1 cellular context compared by ENCODE assay signal in the genomic region with DNA sequence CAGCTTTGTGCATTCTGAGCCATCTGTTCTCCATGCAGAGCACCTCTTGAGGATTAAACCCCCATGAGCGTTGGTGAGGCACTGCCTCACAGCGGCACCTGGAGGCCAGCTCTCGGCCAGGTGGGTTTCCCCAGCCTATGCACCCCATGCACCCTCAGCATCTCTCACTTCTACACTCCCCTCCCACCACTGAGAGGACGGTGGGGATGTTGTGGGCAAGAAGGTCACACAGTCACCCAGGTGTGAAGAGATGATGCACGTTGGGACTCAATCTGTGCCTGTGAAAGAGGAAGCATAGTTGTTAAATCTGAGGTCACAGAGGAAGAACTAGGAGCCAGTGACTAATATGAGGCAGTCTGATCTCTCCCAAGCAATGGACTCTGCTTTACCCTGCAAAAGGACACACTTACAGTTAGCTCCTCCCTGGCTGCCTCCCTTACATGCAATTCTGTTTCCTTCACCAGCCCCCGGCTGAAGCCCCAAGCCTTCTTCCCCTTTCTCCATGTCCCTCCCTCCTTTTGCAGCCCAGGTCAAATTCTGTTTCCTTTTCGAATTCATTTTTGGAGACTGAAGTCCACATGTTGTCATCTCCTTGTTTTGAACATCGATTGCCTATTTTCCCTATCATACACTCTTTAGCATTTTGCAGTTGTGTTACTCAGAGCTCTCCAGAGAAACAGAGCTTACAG.
TF ChIP-seq lines count a peak whose summit lies in the region.

No MANE protein-coding gene starts in this region.

TF ChIP-seq in HepG2, 621 proteins besides CTCF, POLR2A, EP300 and RAD21 (continued from another document and continues in another):
- TF ChIP-seq ZNF678 (CRISPR knock-in tag; IDR thresholded peaks at IDR 0.05) (no peak), PAX8 (CRISPR knock-in tag; IDR thresholded peaks at IDR 0.05; ENCODE audit: borderline replicate concordance) (no peak), FOSL1 (CRISPR knock-in tag; IDR thresholded peaks at IDR 0.05; ENCODE audit: borderline replicate concordance) (no peak), U2AF2 (IDR thresholded peaks at IDR 0.05; ENCODE audit: low read depth, low read length) (no peak), ESRRA (CRISPR knock-in tag; IDR thresholded peaks at IDR 0.05; ENCODE audit: low read depth) (no peak), MZF1 (CRISPR knock-in tag; IDR thresholded peaks at IDR 0.05; ENCODE audit: borderline replicate concordance) (no peak), ZNF136 (CRISPR knock-in tag; IDR thresholded peaks at IDR 0.05; ENCODE audit: low read depth) (no peak), ZNF354B (CRISPR knock-in tag; IDR thresholded peaks at IDR 0.05) (no peak), ATF2 (CRISPR knock-in tag; IDR thresholded peaks at IDR 0.05) (0 out of 2 replicates have a peak, but pooled peaks have one; percentile 23), ZNF335 (CRISPR knock-in tag; IDR thresholded peaks at IDR 0.05) (no peak), HOXD1 (CRISPR knock-in tag; IDR thresholded peaks at IDR 0.05) (no peak), PHF8 (CRISPR knock-in tag; IDR thresholded peaks at IDR 0.05) (no peak), ZNF709 (CRISPR knock-in tag; IDR thresholded peaks at IDR 0.05) (no peak), EEA1 (CRISPR knock-in tag; IDR thresholded peaks at IDR 0.05; ENCODE audit: borderline replicate concordance) (no peak), JUND (CRISPR knock-in tag; IDR thresholded peaks at IDR 0.05) (no peak), ZNF777 (CRISPR knock-in tag; IDR thresholded peaks at IDR 0.05) (no peak), ARNTL (CRISPR knock-in tag; IDR thresholded peaks at IDR 0.05) (no peak), FOXP1 (IDR thresholded peaks at IDR 0.05) (no peak), FOXP1 (CRISPR knock-in tag; IDR thresholded peaks at IDR 0.05) (peak; percentile 24; the same call in 1 of the 2 replicates), ATF1 (CRISPR knock-in tag; IDR thresholded peaks at IDR 0.05) (no peak), ARNT (IDR thresholded peaks at IDR 0.05) (no peak), GATAD2A (CRISPR knock-in tag; IDR thresholded peaks at IDR 0.05) (peak; percentile 51; the same call in 1 of the 2 replicates), DPF2 (CRISPR knock-in tag; IDR thresholded peaks at IDR 0.05; ENCODE audit: borderline replicate concordance, low read depth) (no peak), NCOA2 (CRISPR knock-in tag; IDR thresholded peaks at IDR 0.05) (no peak), ZNF329 (CRISPR knock-in tag; IDR thresholded peaks at IDR 0.05; ENCODE audit: low read depth) (no peak), IRX3 (CRISPR knock-in tag; IDR thresholded peaks at IDR 0.05; ENCODE audit: borderline replicate concordance, low read depth) (no peak), SKI (IDR thresholded peaks at IDR 0.05; ENCODE audit: partially characterized antibody) (no peak), ZNF570 (CRISPR knock-in tag; IDR thresholded peaks at IDR 0.05; ENCODE audit: borderline replicate concordance) (no peak), TFDP1 (CRISPR knock-in tag; IDR thresholded peaks at IDR 0.05; ENCODE audit: borderline replicate concordance) (no peak), SOX6 (IDR thresholded peaks at IDR 0.05) (no peak), SOX6 (CRISPR knock-in tag; IDR thresholded peaks at IDR 0.05) (peak; percentile 53), SSRP1 (CRISPR knock-in tag; IDR thresholded peaks at IDR 0.05) (no peak), RARA (CRISPR knock-in tag; IDR thresholded peaks at IDR 0.05) (no peak), TP53 (CRISPR knock-in tag; conservative IDR thresholded peaks at IDR 0.05) (no peak)
- TF ChIP-seq, protein P1, sequence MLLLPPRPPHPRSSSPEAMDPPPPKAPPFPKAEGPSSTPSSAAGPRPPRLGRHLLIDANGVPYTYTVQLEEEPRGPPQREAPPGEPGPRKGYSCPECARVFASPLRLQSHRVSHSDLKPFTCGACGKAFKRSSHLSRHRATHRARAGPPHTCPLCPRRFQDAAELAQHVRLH (CRISPR knock-in tag; IDR thresholded peaks at IDR 0.05; ENCODE audit: borderline replicate concordance, low read depth): 0 out of 2 replicates have a peak, but pooled peaks have one; percentile 20
- TF ChIP-seq, protein P2, sequence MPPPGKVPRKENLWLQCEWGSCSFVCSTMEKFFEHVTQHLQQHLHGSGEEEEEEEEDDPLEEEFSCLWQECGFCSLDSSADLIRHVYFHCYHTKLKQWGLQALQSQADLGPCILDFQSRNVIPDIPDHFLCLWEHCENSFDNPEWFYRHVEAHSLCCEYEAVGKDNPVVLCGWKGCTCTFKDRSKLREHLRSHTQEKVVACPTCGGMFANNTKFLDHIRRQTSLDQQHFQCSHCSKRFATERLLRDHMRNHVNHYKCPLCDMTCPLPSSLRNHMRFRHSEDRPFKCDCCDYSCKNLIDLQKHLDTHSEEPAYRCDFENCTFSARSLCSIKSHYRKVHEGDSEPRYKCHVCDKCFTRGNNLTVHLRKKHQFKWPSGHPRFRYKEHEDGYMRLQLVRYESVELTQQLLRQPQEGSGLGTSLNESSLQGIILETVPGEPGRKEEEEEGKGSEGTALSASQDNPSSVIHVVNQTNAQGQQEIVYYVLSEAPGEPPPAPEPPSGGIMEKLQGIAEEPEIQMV (CRISPR knock-in tag; IDR thresholded peaks at IDR 0.05; ENCODE audit: low read depth): no peak
- TF ChIP-seq, protein P3, sequence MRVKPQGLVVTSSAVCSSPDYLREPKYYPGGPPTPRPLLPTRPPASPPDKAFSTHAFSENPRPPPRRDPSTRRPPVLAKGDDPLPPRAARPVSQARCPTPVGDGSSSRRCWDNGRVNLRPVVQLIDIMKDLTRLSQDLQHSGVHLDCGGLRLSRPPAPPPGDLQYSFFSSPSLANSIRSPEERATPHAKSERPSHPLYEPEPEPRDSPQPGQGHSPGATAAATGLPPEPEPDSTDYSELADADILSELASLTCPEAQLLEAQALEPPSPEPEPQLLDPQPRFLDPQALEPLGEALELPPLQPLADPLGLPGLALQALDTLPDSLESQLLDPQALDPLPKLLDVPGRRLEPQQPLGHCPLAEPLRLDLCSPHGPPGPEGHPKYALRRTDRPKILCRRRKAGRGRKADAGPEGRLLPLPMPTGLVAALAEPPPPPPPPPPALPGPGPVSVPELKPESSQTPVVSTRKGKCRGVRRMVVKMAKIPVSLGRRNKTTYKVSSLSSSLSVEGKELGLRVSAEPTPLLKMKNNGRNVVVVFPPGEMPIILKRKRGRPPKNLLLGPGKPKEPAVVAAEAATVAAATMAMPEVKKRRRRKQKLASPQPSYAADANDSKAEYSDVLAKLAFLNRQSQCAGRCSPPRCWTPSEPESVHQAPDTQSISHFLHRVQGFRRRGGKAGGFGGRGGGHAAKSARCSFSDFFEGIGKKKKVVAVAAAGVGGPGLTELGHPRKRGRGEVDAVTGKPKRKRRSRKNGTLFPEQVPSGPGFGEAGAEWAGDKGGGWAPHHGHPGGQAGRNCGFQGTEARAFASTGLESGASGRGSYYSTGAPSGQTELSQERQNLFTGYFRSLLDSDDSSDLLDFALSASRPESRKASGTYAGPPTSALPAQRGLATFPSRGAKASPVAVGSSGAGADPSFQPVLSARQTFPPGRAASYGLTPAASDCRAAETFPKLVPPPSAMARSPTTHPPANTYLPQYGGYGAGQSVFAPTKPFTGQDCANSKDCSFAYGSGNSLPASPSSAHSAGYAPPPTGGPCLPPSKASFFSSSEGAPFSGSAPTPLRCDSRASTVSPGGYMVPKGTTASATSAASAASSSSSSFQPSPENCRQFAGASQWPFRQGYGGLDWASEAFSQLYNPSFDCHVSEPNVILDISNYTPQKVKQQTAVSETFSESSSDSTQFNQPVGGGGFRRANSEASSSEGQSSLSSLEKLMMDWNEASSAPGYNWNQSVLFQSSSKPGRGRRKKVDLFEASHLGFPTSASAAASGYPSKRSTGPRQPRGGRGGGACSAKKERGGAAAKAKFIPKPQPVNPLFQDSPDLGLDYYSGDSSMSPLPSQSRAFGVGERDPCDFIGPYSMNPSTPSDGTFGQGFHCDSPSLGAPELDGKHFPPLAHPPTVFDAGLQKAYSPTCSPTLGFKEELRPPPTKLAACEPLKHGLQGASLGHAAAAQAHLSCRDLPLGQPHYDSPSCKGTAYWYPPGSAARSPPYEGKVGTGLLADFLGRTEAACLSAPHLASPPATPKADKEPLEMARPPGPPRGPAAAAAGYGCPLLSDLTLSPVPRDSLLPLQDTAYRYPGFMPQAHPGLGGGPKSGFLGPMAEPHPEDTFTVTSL (CRISPR knock-in tag; IDR thresholded peaks at IDR 0.05; ENCODE audit: borderline replicate concordance): no peak
- TF ChIP-seq, protein P4, sequence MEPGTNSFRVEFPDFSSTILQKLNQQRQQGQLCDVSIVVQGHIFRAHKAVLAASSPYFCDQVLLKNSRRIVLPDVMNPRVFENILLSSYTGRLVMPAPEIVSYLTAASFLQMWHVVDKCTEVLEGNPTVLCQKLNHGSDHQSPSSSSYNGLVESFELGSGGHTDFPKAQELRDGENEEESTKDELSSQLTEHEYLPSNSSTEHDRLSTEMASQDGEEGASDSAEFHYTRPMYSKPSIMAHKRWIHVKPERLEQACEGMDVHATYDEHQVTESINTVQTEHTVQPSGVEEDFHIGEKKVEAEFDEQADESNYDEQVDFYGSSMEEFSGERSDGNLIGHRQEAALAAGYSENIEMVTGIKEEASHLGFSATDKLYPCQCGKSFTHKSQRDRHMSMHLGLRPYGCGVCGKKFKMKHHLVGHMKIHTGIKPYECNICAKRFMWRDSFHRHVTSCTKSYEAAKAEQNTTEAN (CRISPR knock-in tag; conservative IDR thresholded peaks at IDR 0.05): no peak
- TF ChIP-seq, protein P5, sequence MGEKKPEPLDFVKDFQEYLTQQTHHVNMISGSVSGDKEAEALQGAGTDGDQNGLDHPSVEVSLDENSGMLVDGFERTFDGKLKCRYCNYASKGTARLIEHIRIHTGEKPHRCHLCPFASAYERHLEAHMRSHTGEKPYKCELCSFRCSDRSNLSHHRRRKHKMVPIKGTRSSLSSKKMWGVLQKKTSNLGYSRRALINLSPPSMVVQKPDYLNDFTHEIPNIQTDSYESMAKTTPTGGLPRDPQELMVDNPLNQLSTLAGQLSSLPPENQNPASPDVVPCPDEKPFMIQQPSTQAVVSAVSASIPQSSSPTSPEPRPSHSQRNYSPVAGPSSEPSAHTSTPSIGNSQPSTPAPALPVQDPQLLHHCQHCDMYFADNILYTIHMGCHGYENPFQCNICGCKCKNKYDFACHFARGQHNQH (CRISPR knock-in tag; IDR thresholded peaks at IDR 0.05): no peak
- TF ChIP-seq, protein P6, sequence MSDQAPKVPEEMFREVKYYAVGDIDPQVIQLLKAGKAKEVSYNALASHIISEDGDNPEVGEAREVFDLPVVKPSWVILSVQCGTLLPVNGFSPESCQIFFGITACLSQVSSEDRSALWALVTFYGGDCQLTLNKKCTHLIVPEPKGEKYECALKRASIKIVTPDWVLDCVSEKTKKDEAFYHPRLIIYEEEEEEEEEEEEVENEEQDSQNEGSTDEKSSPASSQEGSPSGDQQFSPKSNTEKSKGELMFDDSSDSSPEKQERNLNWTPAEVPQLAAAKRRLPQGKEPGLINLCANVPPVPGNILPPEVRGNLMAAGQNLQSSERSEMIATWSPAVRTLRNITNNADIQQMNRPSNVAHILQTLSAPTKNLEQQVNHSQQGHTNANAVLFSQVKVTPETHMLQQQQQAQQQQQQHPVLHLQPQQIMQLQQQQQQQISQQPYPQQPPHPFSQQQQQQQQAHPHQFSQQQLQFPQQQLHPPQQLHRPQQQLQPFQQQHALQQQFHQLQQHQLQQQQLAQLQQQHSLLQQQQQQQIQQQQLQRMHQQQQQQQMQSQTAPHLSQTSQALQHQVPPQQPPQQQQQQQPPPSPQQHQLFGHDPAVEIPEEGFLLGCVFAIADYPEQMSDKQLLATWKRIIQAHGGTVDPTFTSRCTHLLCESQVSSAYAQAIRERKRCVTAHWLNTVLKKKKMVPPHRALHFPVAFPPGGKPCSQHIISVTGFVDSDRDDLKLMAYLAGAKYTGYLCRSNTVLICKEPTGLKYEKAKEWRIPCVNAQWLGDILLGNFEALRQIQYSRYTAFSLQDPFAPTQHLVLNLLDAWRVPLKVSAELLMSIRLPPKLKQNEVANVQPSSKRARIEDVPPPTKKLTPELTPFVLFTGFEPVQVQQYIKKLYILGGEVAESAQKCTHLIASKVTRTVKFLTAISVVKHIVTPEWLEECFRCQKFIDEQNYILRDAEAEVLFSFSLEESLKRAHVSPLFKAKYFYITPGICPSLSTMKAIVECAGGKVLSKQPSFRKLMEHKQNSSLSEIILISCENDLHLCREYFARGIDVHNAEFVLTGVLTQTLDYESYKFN (CRISPR knock-in tag; conservative IDR thresholded peaks at IDR 0.05): peak; percentile 38; the same call in 1 of the 2 replicates
- TF ChIP-seq, protein P7, sequence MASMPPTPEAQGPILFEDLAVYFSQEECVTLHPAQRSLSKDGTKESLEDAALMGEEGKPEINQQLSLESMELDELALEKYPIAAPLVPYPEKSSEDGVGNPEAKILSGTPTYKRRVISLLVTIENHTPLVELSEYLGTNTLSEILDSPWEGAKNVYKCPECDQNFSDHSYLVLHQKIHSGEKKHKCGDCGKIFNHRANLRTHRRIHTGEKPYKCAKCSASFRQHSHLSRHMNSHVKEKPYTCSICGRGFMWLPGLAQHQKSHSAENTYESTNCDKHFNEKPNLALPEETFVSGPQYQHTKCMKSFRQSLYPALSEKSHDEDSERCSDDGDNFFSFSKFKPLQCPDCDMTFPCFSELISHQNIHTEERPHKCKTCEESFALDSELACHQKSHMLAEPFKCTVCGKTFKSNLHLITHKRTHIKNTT (CRISPR knock-in tag; IDR thresholded peaks at IDR 0.05): no peak
- TF ChIP-seq, protein P8, sequence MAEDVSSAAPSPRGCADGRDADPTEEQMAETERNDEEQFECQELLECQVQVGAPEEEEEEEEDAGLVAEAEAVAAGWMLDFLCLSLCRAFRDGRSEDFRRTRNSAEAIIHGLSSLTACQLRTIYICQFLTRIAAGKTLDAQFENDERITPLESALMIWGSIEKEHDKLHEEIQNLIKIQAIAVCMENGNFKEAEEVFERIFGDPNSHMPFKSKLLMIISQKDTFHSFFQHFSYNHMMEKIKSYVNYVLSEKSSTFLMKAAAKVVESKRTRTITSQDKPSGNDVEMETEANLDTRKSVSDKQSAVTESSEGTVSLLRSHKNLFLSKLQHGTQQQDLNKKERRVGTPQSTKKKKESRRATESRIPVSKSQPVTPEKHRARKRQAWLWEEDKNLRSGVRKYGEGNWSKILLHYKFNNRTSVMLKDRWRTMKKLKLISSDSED (CRISPR knock-in tag; IDR thresholded peaks at IDR 0.05): no peak
